Comparison of ENCODE assay signal across 31 cellular contexts in genomic region chr16:71986131-71986530, GRCh38. TPM values are rescaled to one million over a fixed set of nuclear protein-coding genes. Genes with fewer than 3 reads are reported as not detected.
"Had no signal": no experiment of that assay in that cellular context is flagged by ENCODE, and none has a peak within 500 bp of the region (broad histone marks: within the 10 kb centered on the region; RNA-seq: fewer than 3 reads in every experiment).

No MANE protein-coding gene starts in this region.

- ATAC-seq: naive thymus-derived CD8-positive, alpha-beta T cell; natural killer cell treated with Interleukin-12 subunit alpha and Interleukin-12 subunit beta and Interleukin-15 and Interleukin-18, amount 100 ng/mL, for 72 hours; pancreas; psoas muscle; right cardiac atrium; sciatic nerve; stimulated activated memory B cell treated with anti-CD40 and anti-IgM and Interleukin-4, amounts not matched to agents 10 μg/mL and 1 μg/mL and 100 μg/mL, for 72 hours; stimulated activated naive CD8-positive, alpha-beta T cell treated with anti-CD3 and anti-CD28 coated beads, Interleukin-15, amount 100 ng/mL, for 72 hours; stimulated activated naive CD8-positive, alpha-beta T cell treated with anti-CD3 and anti-CD28 coated beads, Interleukin-15, Interleukin-2, amounts not matched to agents 100 U/mL and 50 U/mL, for 24 hours; upper lobe of right lung had no signal

- H3K4me2 ChIP-seq: smooth muscle cell had no signal

- H3K9me3 ChIP-seq: neutrophil, pancreas, psoas muscle, spleen, suprapubic skin, testis, tibial artery, transverse colon, upper lobe of right lung, uterus had no signal

- DNase-seq: naive thymus-derived CD8-positive, alpha-beta T cell; nephron progenitor cell; nucleus accumbens; pancreas; posterior cingulate gyrus; psoas muscle; right cardiac atrium; spleen; stimulated activated CD4-positive, alpha-beta T cell treated with anti-CD3 and anti-CD28 coated beads, Interleukin-12 subunit alpha, Interleukin-12 subunit beta, amount 100 ng/mL, for 4 hours; stimulated activated CD4-positive, alpha-beta T cell treated with anti-CD3 and anti-CD28 coated beads, Interleukin-1b, Interleukin-23, amount 100 ng/mL, for 48 hours; stimulated activated CD4-positive, alpha-beta T cell treated with anti-CD3 and anti-CD28 coated beads, Interleukin-4, amount 100 ng/mL, for 1 hour; stimulated activated CD4-positive, alpha-beta T cell treated with anti-CD3 and anti-CD28 coated beads, Interleukin-4, amount 100 ng/mL, for 4 hours; stimulated activated CD8-positive, alpha-beta memory T cell treated with anti-CD3 and anti-CD28 coated beads, Interleukin-4, amount 100 ng/mL, for 48 hours; stimulated activated naive CD4-positive, alpha-beta T cell; stimulated activated naive CD8-positive, alpha-beta T cell treated with anti-CD3 and anti-CD28 coated beads, Interleukin-15, amount 100 ng/mL, for 72 hours; stimulated activated naive CD8-positive, alpha-beta T cell treated with anti-CD3 and anti-CD28 coated beads, Interleukin-15, Interleukin-2, amounts not matched to agents 100 U/mL and 50 U/mL, for 24 hours; substantia nigra; testis; tibial artery; transverse colon; upper lobe of right lung; uterus had no signal

- H3K27ac ChIP-seq: neutrophil, pancreas, psoas muscle, skin epidermis, spleen, suprapubic skin, testis, tibial artery, transverse colon, upper lobe of right lung, uterus had no signal

- H3K27me3 ChIP-seq: pancreas, suprapubic skin, testis, upper lobe of right lung, uterus had no signal

- H3K4me3 ChIP-seq: pancreas, psoas muscle, skin epidermis, smooth muscle cell, spleen, suprapubic skin, testis, tibial artery, transverse colon, upper lobe of right lung, uterus had no signal

- H3K36me3 ChIP-seq: neutrophil, pancreas, spleen, suprapubic skin, tibial artery, transverse colon, upper lobe of right lung, uterus had no signal

- FAIRE-seq: pancreas had no signal

- H3K4me1 ChIP-seq: pancreas, psoas muscle, spleen, suprapubic skin, testis, tibial artery, transverse colon, upper lobe of right lung, uterus had no signal

RNA-seq across cellular contexts. Expression of gene PKD1L3, which starts 14.1 kb away (rescaled TPM):
- total RNA-seq: naive thymus-derived CD8-positive, alpha-beta T cell; natural killer cell treated with Interleukin-12 subunit alpha and Interleukin-12 subunit beta and Interleukin-15 and Interleukin-18, amount 100 ng/mL, for 72 hours; neural crest cell; osteocyte had no signal
- polyA plus RNA-seq: naive thymus-derived CD8-positive, alpha-beta T cell; smooth muscle cell had no signal
